ENCODE assay signal across 24 cellular contexts in the genomic region with DNA sequence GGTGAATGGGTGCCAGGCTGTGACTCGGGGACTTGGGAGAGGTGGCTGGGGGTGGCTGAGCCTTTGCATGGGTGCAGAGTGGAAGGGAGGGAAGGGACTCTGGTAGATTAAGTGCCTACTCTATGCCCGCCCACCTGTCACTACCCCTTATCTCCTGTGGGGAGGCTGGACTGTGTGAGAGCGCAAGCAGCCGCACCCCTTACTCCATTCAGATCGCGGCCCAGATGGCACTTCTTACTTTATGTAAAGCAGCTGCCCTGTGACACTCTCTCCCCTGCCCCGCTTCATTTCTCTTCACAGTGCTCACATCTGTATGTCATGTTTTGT. TPM values are rescaled to one million over a fixed set of nuclear protein-coding genes. Genes with fewer than 3 reads are reported as not detected.
DNase-seq lines count a peak whose midpoint lies in the region; ATAC-seq and TF ChIP-seq lines count a peak whose summit lies in the region.
"Had no signal": no experiment of that assay in that cellular context is flagged by ENCODE, and none has a peak within 500 bp of the region (broad histone marks: within the 10 kb centered on the region; RNA-seq: fewer than 3 reads in every experiment).

No MANE protein-coding gene starts in this region.

- no peak overlapping the region for H2BK5ac ChIP-seq in IMR-90 (ENCODE audit: low read depth, low read length, poor library complexity, severe bottlenecking)

- no peak overlapping the region for H2AFZ ChIP-seq in IMR-90 (replicated peaks; ENCODE audit: low read length, poor library complexity)
- peak overlapping the region; percentile 41; the same call in 1 of the 2 replicates for H2AFZ ChIP-seq in OCI-LY7 (ENCODE audit: low read length)

- H3K56ac ChIP-seq in IMR-90 (ENCODE audit: extremely low read depth, insufficient read depth, low read length), result no peak overlapping the region

- TF ChIP-seq RAD21 in IMR-90 (IDR thresholded peaks at IDR 0.05; ENCODE audit: low read length), result no peak

- in situ Hi-C loops in IMR-90 (cut with MboI; ENCODE audit: low sequenced_read_pairs), result loop anchor here (10.0 kb wide), 1 partner anchor 54 kb away; the partner anchor contains the start of gene SLC17A7

- H2AK9ac ChIP-seq in IMR-90 (replicated peaks; ENCODE audit: low read depth, low read length, poor library complexity), result peak overlapping the region; percentile 65

- peaks cover 43% of the 10 kb centered on the region for H3K27me3 ChIP-seq in IMR-90 (ENCODE audit: control insufficient read depth, insufficient read depth, low read length)
- H3K27me3 ChIP-seq: cardiac muscle cell, upper lobe of left lung had no signal

- peak overlapping the region; percentile 2 to 93 (median 50) for H3K27ac Mint-ChIP-seq in naive B cell
- H3K27ac Mint-ChIP-seq: activated naive CD4-positive, alpha-beta T cell treated with anti-CD3 and anti-CD28 coated beads for 36 hours; H9 had no signal

- WGBS in IMR-90 (ENCODE audit: extremely low coverage in 2 of 2, insufficient read length in 1 of 2), 2 experiments, result no CpG with 5 or more reads among the region's 7 CpGs

- H2BK120ac ChIP-seq in IMR-90 (ENCODE audit: low read depth, low read length), result no peak overlapping the region

- H3K79me2 ChIP-seq in OCI-LY7 (ENCODE audit: insufficient read depth, low read depth, low read length), result no peaks in the 10 kb centered on the region

- H2AK5ac ChIP-seq in IMR-90 (ENCODE audit: low read depth, low read length), result no peak overlapping the region

- H3K14ac ChIP-seq in IMR-90 (replicated peaks; ENCODE audit: low read depth, low read length), result no peak overlapping the region

- dilution Hi-C loops in IMR-90 (cut with HindIII; ENCODE audit: low sequenced_read_pairs, unreplicated experiment), result no loop called here

- CTCF ChIA-PET in IMR-90 (lab: Yijun Ruan, JAX) (interaction anchor here (0.6 to 1.4 kb wide), 2 partner anchors 54 to 156 kb away, joined by 3 to 4 read pairs; no protein-coding TSS in a partner anchor), OCI-LY7 (lab: Charles Lee; ENCODE audit: unreplicated experiment) (interaction anchor here (1.0 to 1.5 kb wide), 5 partner anchors 19 to 79 kb away, joined by 3 to 5 read pairs (median 3); no protein-coding TSS in a partner anchor)

- no peak overlapping the region for H2BK15ac ChIP-seq in IMR-90 (ENCODE audit: low read depth, low read length)

- no peaks in the 10 kb centered on the region for H3K27me3 Mint-ChIP-seq in naive B cell

- no peak overlapping the region for H3K23ac ChIP-seq in IMR-90 (ENCODE audit: low read depth, low read length)

- H3K36me3 Mint-ChIP-seq in naive B cell, result no peaks in the 10 kb centered on the region
- H3K36me3 Mint-ChIP-seq: naive thymus-derived CD4-positive, alpha-beta T cell had no signal

- H3K4ac ChIP-seq in IMR-90 (ENCODE audit: low read depth, low read length), result no peak overlapping the region

- BruUV-seq in IMR-90 (replicated peaks; lab: Mats Ljungman, UMichigan), result no TSS peak
- BruUV-seq in OCI-LY7 (replicated peaks; lab: Mats Ljungman, UMichigan), result no TSS peak

- H3K9me2 ChIP-seq in OCI-LY7 (ENCODE audit: insufficient read depth, low read length), result no peaks in the 10 kb centered on the region

- no peaks in the 10 kb centered on the region for H3K36me3 ChIP-seq in IMR-90 (ENCODE audit: control insufficient read depth, insufficient read depth, low read length)
- no peaks in the 10 kb centered on the region for H3K36me3 ChIP-seq in OCI-LY7 (ENCODE audit: insufficient read depth, low read length)
- H3K36me3 ChIP-seq: cardiac muscle cell, upper lobe of left lung had no signal

- no peak overlapping the region for H4K91ac ChIP-seq in IMR-90 (ENCODE audit: insufficient read depth, low read depth, low read length)

- H3K4me2 ChIP-seq in IMR-90 (ENCODE audit: low read depth, low read length) (no peak overlapping the region), OCI-LY7 (ENCODE audit: low read length) (peak overlapping the region; percentile 78)
- H3K4me2 ChIP-seq: KMS-11 had no signal

- H3K9ac ChIP-seq in IMR-90 (ENCODE audit: low read depth, low read length), result no peak overlapping the region
- H3K9ac ChIP-seq: KMS-11 had no signal

- H2BK20ac ChIP-seq in IMR-90 (ENCODE audit: low read depth, low read length), result no peak overlapping the region

- H4K20me1 ChIP-seq in IMR-90 (ENCODE audit: insufficient read depth, low read length), result no peaks in the 10 kb centered on the region
- no peaks in the 10 kb centered on the region for H4K20me1 ChIP-seq in OCI-LY7 (ENCODE audit: insufficient read depth, low read length)

- H3K4me3 Mint-ChIP-seq in naive B cell, result peak overlapping the region in 5 of 8 donors; percentile 21 to 75 (median 42)
- H3K4me3 Mint-ChIP-seq: activated naive CD4-positive, alpha-beta T cell treated with anti-CD3 and anti-CD28 coated beads for 36 hours; activated T-cell treated with anti-CD3 and anti-CD28 coated beads, Interleukin-2, amount 50 U/mL, for 4 hours; H9; naive thymus-derived CD4-positive, alpha-beta T cell had no signal

- intact Hi-C loops in IMR-90 (cut with micrococcal nuclease), result no loop called here
- intact Hi-C loops in OCI-LY7 (cut with micrococcal nuclease; ENCODE audit: unreplicated experiment), result loop anchor here (2.0 kb wide), 2 partner anchors 50 to 124 kb away; no protein-coding TSS in a partner anchor
- intact Hi-C loops in posterior cingulate gyrus (cut with DNase I), result no loop called here

- H3K4me1 ChIP-seq in IMR-90 (ENCODE audit: control insufficient read depth, insufficient read depth, low read length) (no peaks in the 10 kb centered on the region), OCI-LY7 (ENCODE audit: insufficient read depth, low read length, poor library complexity, severe bottlenecking) (peaks cover 88% of the 10 kb centered on the region)

- no peaks in the 10 kb centered on the region for H3K9me1 ChIP-seq in IMR-90 (ENCODE audit: insufficient read depth, low read length)

- no peak overlapping the region for H3K18ac ChIP-seq in IMR-90 (ENCODE audit: low read depth, low read length)

- no peak overlapping the region for H3K4me3 ChIP-seq in IMR-90 (ENCODE audit: insufficient read depth, low read depth, low read length)
- H3K4me3 ChIP-seq in OCI-LY7 (ENCODE audit: low read depth, low read length, poor library complexity, severe bottlenecking), result peak overlapping the region; percentile 47
- H3K4me3 ChIP-seq: cardiac muscle cell, upper lobe of left lung had no signal

- DNase-seq in DMS 273 (lab: John Stamatoyannopoulos, UW; ENCODE audit: unreplicated experiment) (peak; percentile 53), DMS 273 treated with DMSO at 0.1 percent for 48 hours (lab: John Stamatoyannopoulos, UW) (no peak), IMR-90 (no peak), OCI-LY7 (ENCODE audit: low spot score) (peak; percentile 93), naive B cell (peak; percentile 62), posterior cingulate gyrus (no peak)
- DNase-seq in activated CD8-positive, alpha-beta memory T cell treated with anti-CD3 and anti-CD28 coated beads for 24 hours, result no peak
- DNase-seq: 8988T; activated naive CD4-positive, alpha-beta T cell treated with anti-CD3 and anti-CD28 coated beads for 36 hours; activated T-cell treated with anti-CD3 and anti-CD28 coated beads, Interleukin-2, amount 50 U/mL, for 4 hours; cortex of kidney; H9; mesenchymal stem cell; naive thymus-derived CD4-positive, alpha-beta T cell; NCI-H2029 treated with DMSO at 0.1 percent for 48 hours; NCI-H526; stimulated activated CD4-positive, alpha-beta T cell treated with anti-CD3 and anti-CD28 coated beads, Interleukin-12 subunit alpha, Interleukin-12 subunit beta, amount 100 ng/mL, for 4 hours had no signal

- TF ChIP-seq POLR2A in IMR-90 (IDR thresholded peaks at IDR 0.05; ENCODE audit: low read depth, low read length), result no peak

- peaks cover 30 to 51% (median 43%) of the 10 kb centered on the region in 3 donors for H3K4me1 Mint-ChIP-seq in naive B cell

- no peaks in the 10 kb centered on the region for H3K9me3 ChIP-seq in IMR-90 (ENCODE audit: control insufficient read depth, insufficient read depth, low read length)
- no peaks in the 10 kb centered on the region; the same call in 1 of the 2 replicates for H3K9me3 ChIP-seq in OCI-LY7 (ENCODE audit: low read length)
- H3K9me3 ChIP-seq: upper lobe of left lung had no signal

- TF ChIP-seq CTCF in IMR-90 (conservative IDR thresholded peaks at IDR 0.05; ENCODE audit: low read depth, low read length) (no peak), OCI-LY7 (conservative IDR thresholded peaks at IDR 0.05; ENCODE audit: low read length) (no peak)

- no peaks in the 10 kb centered on the region for H3K79me1 ChIP-seq in IMR-90 (ENCODE audit: low read depth in 1 of 2, low read length in 2 of 2)

- H3K9me3 Mint-ChIP-seq in naive B cell, result no peaks in the 10 kb centered on the region
- H3K9me3 Mint-ChIP-seq: activated naive CD4-positive, alpha-beta T cell treated with anti-CD3 and anti-CD28 coated beads for 36 hours; activated T-cell treated with anti-CD3 and anti-CD28 coated beads, Interleukin-2, amount 50 U/mL, for 4 hours; H9 had no signal

- H4K8ac ChIP-seq in IMR-90 (ENCODE audit: low read depth in 2 of 2, low read length in 2 of 2), result no peak overlapping the region

- ATAC-seq in IMR-90 (ENCODE audit: low read depth) (no peak), naive B cell (ENCODE audit: low read depth in 2 of 2) (peak; percentile 82 to 88), HG02678 (IDR thresholded peaks at IDR 0.05; ENCODE audit: unreplicated experiment) (no peak)
- ATAC-seq: Right ventricle myocardium inferior had no signal

- POLR2A ChIA-PET in IMR-90 (lab: Charles Lee; ENCODE audit: unreplicated experiment), result no interaction called here
- POLR2A ChIA-PET in OCI-LY7 (lab: Charles Lee), result interaction anchor here (0.7 to 1.3 kb wide), 8 partner anchors 12 to 59 kb away, joined by 3 to 5 read pairs (median 3); partner anchors contain the start of gene CD37

- H3K27ac ChIP-seq in IMR-90 (ENCODE audit: insufficient read depth, low read length) (no peak overlapping the region), OCI-LY7 (ENCODE audit: low read depth, low read length, poor library complexity, severe bottlenecking) (peak overlapping the region; percentile 92)
- H3K27ac ChIP-seq: cardiac muscle cell, KMS-11, upper lobe of left lung had no signal

- no peak overlapping the region for H4K5ac ChIP-seq in IMR-90 (ENCODE audit: low read depth, low read length)

RNA-seq across cellular contexts. Expression of gene KASH5, which starts 2.9 kb away (rescaled TPM):
- total RNA-seq in IMR-90 (2012; rRNA removed), result not detected in 2 replicates
- polyA plus RNA-seq in IMR-90 (2012; rRNA removed), result not detected in 2 replicates
- not detected in 2 replicates for polyA plus RNA-seq in IMR-90 (2012; cell fraction: cytosol; rRNA removed)
- polyA plus RNA-seq in IMR-90 (2012; cell fraction: nucleus; rRNA removed; ENCODE audit: low replicate concordance), result 0.05 TPM in 1 of 2 replicates, not detected in the other
- 12.0 and 15.9 TPM in 2 replicates for total RNA-seq in OCI-LY7 (2014; rRNA removed; shearing (Covaris generic))
- total RNA-seq in OCI-LY7 (2022), result 16.3 and 19.4 TPM in 2 replicates
- polyA plus RNA-seq in naive B cell (ENCODE audit: low read depth in 6 of 6), result not detected
- total RNA-seq: H9, Right ventricle myocardium inferior had no signal
- polyA plus RNA-seq: cardiac muscle cell; naive thymus-derived CD4-positive, alpha-beta T cell had no signal

RNA-seq across cellular contexts. Expression of gene DKKL1, which starts 27.3 kb away (rescaled TPM):
- total RNA-seq in IMR-90 (2012; rRNA removed) (not detected in 2 replicates), OCI-LY7 (2022) (0.61 and 0.79 TPM in 2 replicates)
- polyA plus RNA-seq in IMR-90 (2012; rRNA removed) (0.67 TPM in 2 replicates), naive B cell (ENCODE audit: low read depth in 6 of 6) (1 to 10 TPM in 1 of 6 donors, under 1 TPM in 2, not detected in 3; 0.55 to 2.8 (median 0.82) TPM)
- polyA plus RNA-seq in IMR-90 (2012; cell fraction: cytosol; rRNA removed), result 0.25 and 0.31 TPM in 2 replicates
- 0.20 and 0.29 TPM in 2 replicates for polyA plus RNA-seq in IMR-90 (2012; cell fraction: nucleus; rRNA removed; ENCODE audit: low replicate concordance)
- total RNA-seq in OCI-LY7 (2014; rRNA removed; shearing (Covaris generic)), result 0.15 and 0.63 TPM in 2 replicates
- total RNA-seq: activated CD8-positive, alpha-beta memory T cell treated with anti-CD3 and anti-CD28 coated beads for 36 hours; activated naive CD4-positive, alpha-beta T cell treated with anti-CD3 and anti-CD28 coated beads for 36 hours; activated T-cell treated with anti-CD3 and anti-CD28 coated beads, Interleukin-2, amount 50 U/mL, for 4 hours; naive thymus-derived CD4-positive, alpha-beta T cell; omental fat pad; Right ventricle myocardium inferior had no signal
- polyA plus RNA-seq: naive thymus-derived CD4-positive, alpha-beta T cell had no signal

RNA-seq across cellular contexts. Expression of gene TEAD2, which starts 28.7 kb away (rescaled TPM):
- total RNA-seq in IMR-90 (2012; rRNA removed), result 30.8 and 31.7 TPM in 2 replicates
- 33.6 and 37.6 TPM in 2 replicates for polyA plus RNA-seq in IMR-90 (2012; rRNA removed)
- polyA plus RNA-seq in IMR-90 (2012; cell fraction: cytosol; rRNA removed), result 30.8 and 35.5 TPM in 2 replicates
- 30.3 and 49.5 TPM in 2 replicates for polyA plus RNA-seq in IMR-90 (2012; cell fraction: nucleus; rRNA removed; ENCODE audit: low replicate concordance)
- 5.3 and 7.4 TPM in 2 replicates for total RNA-seq in OCI-LY7 (2014; rRNA removed; shearing (Covaris generic))
- 4.9 and 7.6 TPM in 2 replicates for total RNA-seq in OCI-LY7 (2022)
- 1 to 10 TPM in 5 of 6 donors, under 1 TPM in 1; 0.80 to 5.4 (median 3.0) TPM for polyA plus RNA-seq in naive B cell (ENCODE audit: low read depth in 6 of 6)
- total RNA-seq: activated CD8-positive, alpha-beta memory T cell treated with anti-CD3 and anti-CD28 coated beads for 36 hours had no signal
- polyA plus RNA-seq: naive thymus-derived CD4-positive, alpha-beta T cell had no signal

RNA-seq across cellular contexts. Expression of gene PTH2, which starts 32.3 kb away (rescaled TPM):
- total RNA-seq in IMR-90 (2012; rRNA removed) (not detected in 2 replicates), OCI-LY7 (2022) (1.7 TPM in 1 of 2 replicates, not detected in the other)
- polyA plus RNA-seq in IMR-90 (2012; rRNA removed) (not detected in 2 replicates), naive B cell (ENCODE audit: low read depth in 6 of 6) (not detected)
- not detected in 2 replicates for polyA plus RNA-seq in IMR-90 (2012; cell fraction: cytosol; rRNA removed)
- polyA plus RNA-seq in IMR-90 (2012; cell fraction: nucleus; rRNA removed; ENCODE audit: low replicate concordance), result not detected in 2 replicates
- total RNA-seq in OCI-LY7 (2014; rRNA removed; shearing (Covaris generic)), result 0.66 TPM in 1 of 2 replicates, not detected in the other
- total RNA-seq: activated CD8-positive, alpha-beta memory T cell treated with anti-CD3 and anti-CD28 coated beads for 36 hours; activated naive CD4-positive, alpha-beta T cell treated with anti-CD3 and anti-CD28 coated beads for 36 hours; activated T-cell treated with anti-CD3 and anti-CD28 coated beads, Interleukin-2, amount 50 U/mL, for 4 hours; naive thymus-derived CD4-positive, alpha-beta T cell; omental fat pad; Right ventricle myocardium inferior; upper lobe of left lung had no signal
- polyA plus RNA-seq: naive thymus-derived CD4-positive, alpha-beta T cell had no signal

RNA-seq across cellular contexts. Expression of gene GFY, which starts 34.2 kb away (rescaled TPM):
- total RNA-seq in IMR-90 (2012; rRNA removed), result not detected in 2 replicates
- not detected in 2 replicates for polyA plus RNA-seq in IMR-90 (2012; rRNA removed)
- polyA plus RNA-seq in IMR-90 (2012; cell fraction: cytosol; rRNA removed), result not detected in 2 replicates
- not detected in 2 replicates for polyA plus RNA-seq in IMR-90 (2012; cell fraction: nucleus; rRNA removed; ENCODE audit: low replicate concordance)
- total RNA-seq in OCI-LY7 (2014; rRNA removed; shearing (Covaris generic)), result not detected in 2 replicates
- not detected in 2 replicates for total RNA-seq in OCI-LY7 (2022)
- not detected for polyA plus RNA-seq in naive B cell (ENCODE audit: low read depth in 6 of 6)
- total RNA-seq: activated CD8-positive, alpha-beta memory T cell treated with anti-CD3 and anti-CD28 coated beads for 36 hours; activated naive CD4-positive, alpha-beta T cell treated with anti-CD3 and anti-CD28 coated beads for 36 hours; activated T-cell treated with anti-CD3 and anti-CD28 coated beads, Interleukin-2, amount 50 U/mL, for 4 hours; naive thymus-derived CD4-positive, alpha-beta T cell; omental fat pad; Right ventricle myocardium inferior; upper lobe of left lung had no signal
- polyA plus RNA-seq: naive thymus-derived CD4-positive, alpha-beta T cell had no signal

Comparison
In these comparisons a context has a peak if more than half of its experiments do, and no peak if none do; other contexts are left out.
1. DNase-seq: peak in DMS 273 (single experiment), OCI-LY7 (single experiment) and naive B cell (single experiment); none in DMS 273 treated with DMSO at 0.1 percent for 48 hours (single experiment), IMR-90 (single experiment), posterior cingulate gyrus (0 of 10) and activated CD8-positive, alpha-beta memory T cell treated with anti-CD3 and anti-CD28 coated beads for 24 hours (single experiment).
2. ATAC-seq: peak in naive B cell (2 of 2); none in IMR-90 (single experiment) and HG02678 (single experiment).
3. RNA of gene KASH5, which starts 2.9 kb away (total RNA-seq): 12.0 to 19.4 TPM in OCI-LY7; not detected in IMR-90; every median in the first group is over 10 times any median in the second.